ENCODE assay signal across 1 cellular context in the genomic region with DNA sequence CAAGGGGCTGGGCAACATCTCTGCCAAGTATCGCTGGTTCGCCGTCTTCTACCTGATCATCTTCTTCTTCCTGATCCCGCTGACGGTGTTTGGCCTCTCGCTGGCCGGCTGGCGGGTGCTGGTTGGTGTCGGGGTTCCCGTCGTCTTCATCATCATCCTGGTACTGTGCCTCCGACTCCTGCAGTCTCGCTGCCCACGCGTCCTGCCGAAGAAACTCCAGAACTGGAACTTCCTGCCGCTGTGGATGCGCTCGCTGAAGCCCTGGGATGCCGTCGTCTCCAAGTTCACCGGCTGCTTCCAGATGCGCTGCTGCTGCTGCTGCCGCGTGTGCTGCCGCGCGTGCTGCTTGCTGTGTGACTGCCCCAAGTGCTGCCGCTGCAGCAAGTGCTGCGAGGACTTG.
TF ChIP-seq lines count a peak whose summit lies in the region.

No MANE protein-coding gene starts in this region.

TF ChIP-seq in WTC11, 78 proteins besides CTCF, POLR2A, EP300 and RAD21 (continued from another document):
- TF ChIP-seq, protein P1, sequence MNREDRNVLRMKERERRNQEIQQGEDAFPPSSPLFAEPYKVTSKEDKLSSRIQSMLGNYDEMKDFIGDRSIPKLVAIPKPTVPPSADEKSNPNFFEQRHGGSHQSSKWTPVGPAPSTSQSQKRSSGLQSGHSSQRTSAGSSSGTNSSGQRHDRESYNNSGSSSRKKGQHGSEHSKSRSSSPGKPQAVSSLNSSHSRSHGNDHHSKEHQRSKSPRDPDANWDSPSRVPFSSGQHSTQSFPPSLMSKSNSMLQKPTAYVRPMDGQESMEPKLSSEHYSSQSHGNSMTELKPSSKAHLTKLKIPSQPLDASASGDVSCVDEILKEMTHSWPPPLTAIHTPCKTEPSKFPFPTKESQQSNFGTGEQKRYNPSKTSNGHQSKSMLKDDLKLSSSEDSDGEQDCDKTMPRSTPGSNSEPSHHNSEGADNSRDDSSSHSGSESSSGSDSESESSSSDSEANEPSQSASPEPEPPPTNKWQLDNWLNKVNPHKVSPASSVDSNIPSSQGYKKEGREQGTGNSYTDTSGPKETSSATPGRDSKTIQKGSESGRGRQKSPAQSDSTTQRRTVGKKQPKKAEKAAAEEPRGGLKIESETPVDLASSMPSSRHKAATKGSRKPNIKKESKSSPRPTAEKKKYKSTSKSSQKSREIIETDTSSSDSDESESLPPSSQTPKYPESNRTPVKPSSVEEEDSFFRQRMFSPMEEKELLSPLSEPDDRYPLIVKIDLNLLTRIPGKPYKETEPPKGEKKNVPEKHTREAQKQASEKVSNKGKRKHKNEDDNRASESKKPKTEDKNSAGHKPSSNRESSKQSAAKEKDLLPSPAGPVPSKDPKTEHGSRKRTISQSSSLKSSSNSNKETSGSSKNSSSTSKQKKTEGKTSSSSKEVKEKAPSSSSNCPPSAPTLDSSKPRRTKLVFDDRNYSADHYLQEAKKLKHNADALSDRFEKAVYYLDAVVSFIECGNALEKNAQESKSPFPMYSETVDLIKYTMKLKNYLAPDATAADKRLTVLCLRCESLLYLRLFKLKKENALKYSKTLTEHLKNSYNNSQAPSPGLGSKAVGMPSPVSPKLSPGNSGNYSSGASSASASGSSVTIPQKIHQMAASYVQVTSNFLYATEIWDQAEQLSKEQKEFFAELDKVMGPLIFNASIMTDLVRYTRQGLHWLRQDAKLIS (CRISPR knock-in tag; IDR thresholded peaks at IDR 0.05; ENCODE audit: borderline replicate concordance): no peak
- TF ChIP-seq ZNF263 (CRISPR knock-in tag; IDR thresholded peaks at IDR 0.05; ENCODE audit: low read depth) (no peak), TEAD4 (CRISPR knock-in tag; IDR thresholded peaks at IDR 0.05) (no peak), IRF2 (CRISPR knock-in tag; IDR thresholded peaks at IDR 0.05; ENCODE audit: borderline replicate concordance, low read depth) (no peak), TCF7 (CRISPR knock-in tag; IDR thresholded peaks at IDR 0.05; ENCODE audit: low read depth) (no peak), SP1 (CRISPR knock-in tag; conservative IDR thresholded peaks at IDR 0.05) (no peak), MXD4 (CRISPR knock-in tag; IDR thresholded peaks at IDR 0.05; ENCODE audit: borderline replicate concordance) (no peak)
- TF ChIP-seq, protein P2, sequence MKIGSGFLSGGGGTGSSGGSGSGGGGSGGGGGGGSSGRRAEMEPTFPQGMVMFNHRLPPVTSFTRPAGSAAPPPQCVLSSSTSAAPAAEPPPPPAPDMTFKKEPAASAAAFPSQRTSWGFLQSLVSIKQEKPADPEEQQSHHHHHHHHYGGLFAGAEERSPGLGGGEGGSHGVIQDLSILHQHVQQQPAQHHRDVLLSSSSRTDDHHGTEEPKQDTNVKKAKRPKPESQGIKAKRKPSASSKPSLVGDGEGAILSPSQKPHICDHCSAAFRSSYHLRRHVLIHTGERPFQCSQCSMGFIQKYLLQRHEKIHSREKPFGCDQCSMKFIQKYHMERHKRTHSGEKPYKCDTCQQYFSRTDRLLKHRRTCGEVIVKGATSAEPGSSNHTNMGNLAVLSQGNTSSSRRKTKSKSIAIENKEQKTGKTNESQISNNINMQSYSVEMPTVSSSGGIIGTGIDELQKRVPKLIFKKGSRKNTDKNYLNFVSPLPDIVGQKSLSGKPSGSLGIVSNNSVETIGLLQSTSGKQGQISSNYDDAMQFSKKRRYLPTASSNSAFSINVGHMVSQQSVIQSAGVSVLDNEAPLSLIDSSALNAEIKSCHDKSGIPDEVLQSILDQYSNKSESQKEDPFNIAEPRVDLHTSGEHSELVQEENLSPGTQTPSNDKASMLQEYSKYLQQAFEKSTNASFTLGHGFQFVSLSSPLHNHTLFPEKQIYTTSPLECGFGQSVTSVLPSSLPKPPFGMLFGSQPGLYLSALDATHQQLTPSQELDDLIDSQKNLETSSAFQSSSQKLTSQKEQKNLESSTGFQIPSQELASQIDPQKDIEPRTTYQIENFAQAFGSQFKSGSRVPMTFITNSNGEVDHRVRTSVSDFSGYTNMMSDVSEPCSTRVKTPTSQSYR (CRISPR knock-in tag; IDR thresholded peaks at IDR 0.05): no peak
- TF ChIP-seq, protein P3, sequence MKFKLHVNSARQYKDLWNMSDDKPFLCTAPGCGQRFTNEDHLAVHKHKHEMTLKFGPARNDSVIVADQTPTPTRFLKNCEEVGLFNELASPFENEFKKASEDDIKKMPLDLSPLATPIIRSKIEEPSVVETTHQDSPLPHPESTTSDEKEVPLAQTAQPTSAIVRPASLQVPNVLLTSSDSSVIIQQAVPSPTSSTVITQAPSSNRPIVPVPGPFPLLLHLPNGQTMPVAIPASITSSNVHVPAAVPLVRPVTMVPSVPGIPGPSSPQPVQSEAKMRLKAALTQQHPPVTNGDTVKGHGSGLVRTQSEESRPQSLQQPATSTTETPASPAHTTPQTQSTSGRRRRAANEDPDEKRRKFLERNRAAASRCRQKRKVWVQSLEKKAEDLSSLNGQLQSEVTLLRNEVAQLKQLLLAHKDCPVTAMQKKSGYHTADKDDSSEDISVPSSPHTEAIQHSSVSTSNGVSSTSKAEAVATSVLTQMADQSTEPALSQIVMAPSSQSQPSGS (CRISPR knock-in tag; IDR thresholded peaks at IDR 0.05; ENCODE audit: borderline replicate concordance, low read depth): no peak
